9 cellular contexts compared by ENCODE assay signal in genomic region chr2:10141736-10142639, GRCh38. TPM values are rescaled to one million over a fixed set of nuclear protein-coding genes. Genes with fewer than 3 reads are reported as not detected.
DNase-seq lines count a peak whose midpoint lies in the region; ATAC-seq and TF ChIP-seq lines count a peak whose summit lies in the region.
"Had no signal": no experiment of that assay in that cellular context is flagged by ENCODE, and none has a peak within 500 bp of the region (broad histone marks: within the 10 kb centered on the region; RNA-seq: fewer than 3 reads in every experiment).

No MANE protein-coding gene starts in this region.

- no peak for TF ChIP-seq EP300 in gastroesophageal sphincter (IDR thresholded peaks at IDR 0.05)

- no TSS peak for BruUV-seq in HCT116 (replicated peaks; lab: Mats Ljungman, UMichigan)

- H3K4me1 Mint-ChIP-seq in activated CD4-positive, alpha-beta memory T cell treated with anti-CD3 and anti-CD28 coated beads, Interleukin-2, amount 10 ng/mL, durations not matched to agents 7 days and 5 days = peaks cover 27% of the 10 kb centered on the region

- H3K4me1 ChIP-seq in HCT116 (ENCODE audit: control insufficient read depth in 1 of 2, insufficient read depth in 2 of 2, low read length in 2 of 2) = peaks cover 2 to 17% of the 10 kb centered on the region in 2 experiments; a peak in 3 of 4 replicates
- H3K4me1 ChIP-seq in gastroesophageal sphincter = peaks cover 0 to 5% (median 0%) of the 10 kb centered on the region in 3 donors
- no peaks in the 10 kb centered on the region for H3K4me1 ChIP-seq in spleen
- H3K4me1 ChIP-seq: HAP-1 had no signal

- H3K9me3 Mint-ChIP-seq in activated CD4-positive, alpha-beta memory T cell treated with anti-CD3 and anti-CD28 coated beads, Interleukin-2, amount 10 ng/mL, durations not matched to agents 7 days and 5 days = no peaks in the 10 kb centered on the region

- intact Hi-C loops in HCT116 (cut with micrococcal nuclease) = loop anchor here (1.0 to 5.0 kb wide), 2 partner anchors 267 to 295 kb away; no protein-coding TSS in a partner anchor
- intact Hi-C loops in spleen (cut with DNase I; ENCODE audit: low total_unique reads) = no loop called here

- H3K9ac ChIP-seq in HCT116 (ENCODE audit: low read length) = no peak overlapping the region

- no peaks in the 10 kb centered on the region for H3K27me3 ChIP-seq in HCT116 (ENCODE audit: insufficient read depth, low read length)
- peaks cover 13% of the 10 kb centered on the region for H3K27me3 ChIP-seq in gastroesophageal sphincter
- no peaks in the 10 kb centered on the region for H3K27me3 ChIP-seq in spleen (replicated peaks in 1 of 7)

- H3K9me3 ChIP-seq in HCT116 (ENCODE audit: control insufficient read depth in 1 of 2, insufficient read depth in 1 of 2, low read depth in 1 of 2, low read length in 2 of 2) = no peaks in the 10 kb centered on the region
- H3K9me3 ChIP-seq in gastroesophageal sphincter = no peaks in the 10 kb centered on the region
- H3K9me3 ChIP-seq in spleen = no peaks in the 10 kb centered on the region
- H3K9me3 ChIP-seq: HAP-1 had no signal

- H3K4me2 ChIP-seq in HCT116 (ENCODE audit: low read length) = no peak overlapping the region

- TF ChIP-seq CTCF in AG10803 (conservative IDR thresholded peaks at IDR 0.05; ENCODE audit: low read length) (peak; percentile 49), HCT116 (IDR thresholded peaks at IDR 0.05 in 2 of 3, conservative IDR thresholded peaks at IDR 0.05 in 1 of 3; ENCODE audit: borderline replicate concordance in 1 of 3, insufficient read depth in 1 of 3, low read depth in 2 of 3, low read length in 2 of 3) (peak; percentile 49 to 62 (median 60); a peak in 5 of 6 replicates), gastroesophageal sphincter (IDR thresholded peaks at IDR 0.05) (peak in 3 of 4 experiments; percentile 33 to 56 (median 35)), spleen (IDR thresholded peaks at IDR 0.05 in 8 of 11, conservative IDR thresholded peaks at IDR 0.05 in 3 of 11) (peak in 10 of 11 experiments; percentile 8 to 69 (median 51))

- H3K27ac ChIP-seq in HCT116 (ENCODE audit: low read depth, low read length) (no peak overlapping the region), gastroesophageal sphincter (no peak overlapping the region), spleen (no peak overlapping the region)

- RAD21 ChIA-PET in HCT116 (lab: Charles Lee; ENCODE audit: low non-redundant PET in 1 of 2, low total read pairs in 2 of 2, uncharacterized antibody in 2 of 2, unreplicated experiment in 2 of 2) = interaction anchor here (0.6 to 1.7 kb wide), 8 partner anchors 42 to 605 kb away, joined by 3 to 7 read pairs (median 4); no protein-coding TSS in a partner anchor

- H3K36me3 ChIP-seq in HCT116 (ENCODE audit: control insufficient read depth in 1 of 2, insufficient read depth in 2 of 2, low read length in 2 of 2) (no peaks in the 10 kb centered on the region; a peak in 1 of 4 replicates), gastroesophageal sphincter (no peaks in the 10 kb centered on the region), spleen (peaks cover 0 to 55% (median 0%) of the 10 kb centered on the region in 6 donors)

- no peaks in the 10 kb centered on the region for H3K27me3 Mint-ChIP-seq in activated CD4-positive, alpha-beta memory T cell treated with anti-CD3 and anti-CD28 coated beads, Interleukin-2, amount 10 ng/mL, durations not matched to agents 7 days and 5 days

- peaks cover 61% of the 10 kb centered on the region for H3K36me3 Mint-ChIP-seq in activated CD4-positive, alpha-beta memory T cell treated with anti-CD3 and anti-CD28 coated beads, Interleukin-2, amount 10 ng/mL, durations not matched to agents 7 days and 5 days (ENCODE audit: low read depth)

- H3K9me2 ChIP-seq in HCT116 (ENCODE audit: insufficient read depth) = no peaks in the 10 kb centered on the region

- peak overlapping the region; percentile 53 for H3K27ac Mint-ChIP-seq in activated CD4-positive, alpha-beta memory T cell treated with anti-CD3 and anti-CD28 coated beads, Interleukin-2, amount 10 ng/mL, durations not matched to agents 7 days and 5 days

- H3K4me3 ChIP-seq in AG10803 (ENCODE audit: low read length) = no peak overlapping the region
- H3K4me3 ChIP-seq in HCT116 (replicated peaks in 1 of 2; ENCODE audit: low read depth in 1 of 2, low read length in 2 of 2) = no peak overlapping the region
- no peak overlapping the region for H3K4me3 ChIP-seq in gastroesophageal sphincter
- no peak overlapping the region for H3K4me3 ChIP-seq in spleen
- H3K4me3 ChIP-seq: HAP-1 had no signal

- no peaks in the 10 kb centered on the region for H3K79me2 ChIP-seq in HCT116 (ENCODE audit: insufficient read depth, low read length)

- no peak for TF ChIP-seq POLR2A in HCT116 (IDR thresholded peaks at IDR 0.05; ENCODE audit: borderline replicate concordance, extremely low read depth, insufficient read depth, insufficient read length)
- no peak for TF ChIP-seq POLR2A in gastroesophageal sphincter (IDR thresholded peaks at IDR 0.05)
- no peak for TF ChIP-seq POLR2A in spleen (IDR thresholded peaks at IDR 0.05)

- no peak overlapping the region for H3K4me3 Mint-ChIP-seq in activated CD4-positive, alpha-beta memory T cell treated with anti-CD3 and anti-CD28 coated beads, Interleukin-2, amount 10 ng/mL, durations not matched to agents 7 days and 5 days

- no peak overlapping the region for H2AFZ ChIP-seq in HCT116 (ENCODE audit: low read depth, low read length, poor library complexity, severe bottlenecking)

- peak; percentile 78 for TF ChIP-seq RAD21 in HCT116 (IDR thresholded peaks at IDR 0.05; ENCODE audit: low read depth)

- ATAC-seq in HCT116 (peak; percentile 81), gastroesophageal sphincter (no peak)

- H4K20me1 ChIP-seq in HCT116 (ENCODE audit: insufficient read depth) = no peaks in the 10 kb centered on the region

- POLR2A ChIA-PET in HCT116 (lab: Charles Lee) = interaction anchor here (1.1 kb wide), 1 partner anchor 293 kb away, joined by 4 read pairs; no protein-coding TSS in a partner anchor
- POLR2A ChIA-PET in activated CD4-positive, alpha-beta memory T cell treated with anti-CD3 and anti-CD28 coated beads, Interleukin-2, amount 10 ng/mL, durations not matched to agents 7 days and 5 days (lab: Charles Lee) = interaction anchor here (0.6 to 8.9 kb wide), 6 partner anchors 11 to 305 kb away, joined by 3 to 126 read pairs (median 4); partner anchors contain the start of genes ODC1 and RRM2

- 78 to 91% methylated on average over 13 to 18 of the region's 32 CpGs for WGBS in gastroesophageal sphincter (ENCODE audit: low coverage in 1 of 2), 2 donors
- WGBS in spleen, 5 donors = 75 to 81% (median 79%) methylated on average over 25 to 32 of the region's 32 CpGs

- DNase-seq in AG10803 (ENCODE audit: low read depth) = no peak
- DNase-seq in HCT116 (ENCODE audit: low read depth, low spot score) = no peak
- peak; percentile 36 for DNase-seq in activated CD4-positive, alpha-beta memory T cell treated with anti-CD3 and anti-CD28 coated beads, Interleukin-2, amount 10 ng/mL, durations not matched to agents 7 days and 5 days
- DNase-seq in spleen = peak; percentile 81
- DNase-seq in epidermal melanocyte (ENCODE audit: insufficient read length, low spot score) = no peak
- no peak for DNase-seq in NCI-H187 treated with DMSO at 0.1 percent for 48 hours (lab: John Stamatoyannopoulos, UW)
- DNase-seq in NCI-H1105 treated with DMSO at 0.1 percent for 48 hours (lab: John Stamatoyannopoulos, UW) = no peak

- CTCF ChIA-PET in HCT116 (lab: Charles Lee) = interaction anchor here (0.6 to 2.8 kb wide), 9 partner anchors 30 to 334 kb away, joined by 3 to 17 read pairs (median 3); no protein-coding TSS in a partner anchor
- CTCF ChIA-PET in activated CD4-positive, alpha-beta memory T cell treated with anti-CD3 and anti-CD28 coated beads, Interleukin-2, amount 10 ng/mL, durations not matched to agents 7 days and 5 days (lab: Charles Lee) = interaction anchor here (0.6 to 6.9 kb wide), 15 partner anchors 8 to 585 kb away, joined by 3 to 78 read pairs (median 4); no protein-coding TSS in a partner anchor

TF ChIP-seq in HCT116, 20 proteins besides CTCF, POLR2A, EP300 and RAD21:
- TF ChIP-seq ATF3 (IDR thresholded peaks at IDR 0.05) (no peak), EZH2phosphoT487 (IDR thresholded peaks at IDR 0.05; ENCODE audit: borderline replicate concordance) (no peak), FOSL1 (IDR thresholded peaks at IDR 0.05; ENCODE audit: low read depth) (no peak), YY1 (IDR thresholded peaks at IDR 0.05; ENCODE audit: extremely low read depth, insufficient replicate concordance, low read depth, low read length) (no peak), CBX3 (IDR thresholded peaks at IDR 0.05; ENCODE audit: low read depth) (no peak), EZH2 (IDR thresholded peaks at IDR 0.05) (no peak), POLR2AphosphoS5 (IDR thresholded peaks at IDR 0.05; ENCODE audit: low read depth, low read length) (no peak), SRF (IDR thresholded peaks at IDR 0.05; ENCODE audit: low read depth) (no peak), ELF1 (IDR thresholded peaks at IDR 0.05; ENCODE audit: borderline replicate concordance, low read depth) (no peak)
- TF ChIP-seq, protein P1, sequence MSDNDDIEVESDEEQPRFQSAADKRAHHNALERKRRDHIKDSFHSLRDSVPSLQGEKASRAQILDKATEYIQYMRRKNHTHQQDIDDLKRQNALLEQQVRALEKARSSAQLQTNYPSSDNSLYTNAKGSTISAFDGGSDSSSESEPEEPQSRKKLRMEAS (IDR thresholded peaks at IDR 0.05) = no peak
TF ChIP-seq in HCT116: peak in this region for 0.

RNA-seq across cellular contexts. Expression of gene RRM2, which starts 19.4 kb away (rescaled TPM):
- total RNA-seq in HCT116 (2021; ENCODE audit: unreplicated experiment) (330 TPM), gastroesophageal sphincter (1 to 10 TPM in 3 of 4 donors, under 1 TPM in 1; 0.40 to 3.2 (median 2.0) TPM), spleen (10 to 100 TPM in 5 of 7 donors, 1 to 10 TPM in 2; 6.3 to 39.2 (median 14.3) TPM)
- polyA plus RNA-seq in HCT116 (2012) = 205 and 236 TPM in 2 replicates
- 100 to 1,000 TPM; 546 to 570 TPM for total RNA-seq in activated CD4-positive, alpha-beta memory T cell treated with anti-CD3 and anti-CD28 coated beads, Interleukin-2, amount 10 ng/mL, durations not matched to agents 7 days and 5 days
- polyA plus RNA-seq in spleen = 10 to 100 TPM in 2 of 3 donors, 1 to 10 TPM in 1; 2.3 to 15.6 (median 12.4) TPM

Comparison
In these comparisons a context has a peak if more than half of its experiments do, and no peak if none do; other contexts are left out.
1. DNase-seq: peak in activated CD4-positive, alpha-beta memory T cell treated with anti-CD3 and anti-CD28 coated beads, Interleukin-2, amount 10 ng/mL, durations not matched to agents 7 days and 5 days (single experiment) and spleen (single experiment); none in AG10803 (single experiment), HCT116 (single experiment), epidermal melanocyte (single experiment), NCI-H187 treated with DMSO at 0.1 percent for 48 hours (single experiment) and NCI-H1105 treated with DMSO at 0.1 percent for 48 hours (single experiment).
2. Peak in every context shown above with its lines, with median percentiles within 50 percentile points of each other: CTCF ChIP-seq.